ENCODE assay signal across 15 cellular contexts in genomic region chr2:46803911-46804670, GRCh38.
DNase-seq lines count a peak whose midpoint lies in the region; ATAC-seq, FAIRE-seq and TF ChIP-seq lines count a peak whose summit lies in the region.
"Had no signal": no experiment of that assay in that cellular context is flagged by ENCODE, and none has a peak within 500 bp of the region (broad histone marks: within the 10 kb centered on the region; RNA-seq: fewer than 3 reads in every experiment).

No MANE protein-coding gene starts in this region.

- H2BK120ac ChIP-seq in mesenchymal stem cell (ENCODE audit: low read depth, low read length) = no peak overlapping the region

- no peaks in the 10 kb centered on the region for H3K9me3 ChIP-seq in mesenchymal stem cell (ENCODE audit: control insufficient read depth, low read length)
- H3K9me3 ChIP-seq: BLaER1 treated with 17β-estradiol and CSF1 and Interleukin-3, amounts not matched to agents 10 nM and 100 nM had no signal

- peak overlapping the region; percentile 25 for H2AFZ ChIP-seq in ACC112 (ENCODE audit: low read length, unreplicated experiment)
- no peak overlapping the region for H2AFZ ChIP-seq in mesenchymal stem cell (ENCODE audit: low read depth, low read length)

- no peak for TF ChIP-seq CTCF in bronchial epithelial cell (IDR thresholded peaks at IDR 0.05; ENCODE audit: insufficient read depth, low read length, severe bottlenecking)

- no peak overlapping the region for H3K4ac ChIP-seq in mesenchymal stem cell (ENCODE audit: low read depth in 1 of 2, low read length in 2 of 2)

- H3K18ac ChIP-seq in mesenchymal stem cell (ENCODE audit: low read depth in 1 of 2, low read length in 2 of 2) = peak overlapping the region in 1 of 2 experiments; percentile 6

- no peak overlapping the region for H2BK12ac ChIP-seq in mesenchymal stem cell (ENCODE audit: low read length in 2 of 2)

- no peak overlapping the region for H3K4me2 ChIP-seq in mesenchymal stem cell (ENCODE audit: low read length, poor library complexity, severe bottlenecking)

- H3K14ac ChIP-seq in mesenchymal stem cell (ENCODE audit: low read length in 2 of 2) = peak overlapping the region in 1 of 2 experiments; percentile 4

- peaks cover 17% of the 10 kb centered on the region for H3K27me3 Mint-ChIP-seq in activated naive CD4-positive, alpha-beta T cell treated with anti-CD3 and anti-CD28 coated beads, Interleukin-2, amount 10 ng/mL, durations not matched to agents 7 days and 5 days

- H2BK5ac ChIP-seq in mesenchymal stem cell (ENCODE audit: low read depth, low read length, poor library complexity, severe bottlenecking) = no peak overlapping the region

- H3K36me3 Mint-ChIP-seq in activated naive CD4-positive, alpha-beta T cell treated with anti-CD3 and anti-CD28 coated beads, Interleukin-2, amount 10 ng/mL, durations not matched to agents 7 days and 5 days = no peaks in the 10 kb centered on the region

- H3K4me1 Mint-ChIP-seq in activated naive CD4-positive, alpha-beta T cell treated with anti-CD3 and anti-CD28 coated beads, Interleukin-2, amount 10 ng/mL, durations not matched to agents 7 days and 5 days = no peaks in the 10 kb centered on the region

- DNase-seq in HS-27A (ENCODE audit: low read depth) (peak; percentile 81), bronchial epithelial cell (ENCODE audit: low read depth) (peak; percentile 85), mesenchymal stem cell (peak; percentile 42), COR-L47 (lab: John Stamatoyannopoulos, UW) (no peak), NCI-H2227 treated with DMSO at 0.1 percent for 48 hours (lab: John Stamatoyannopoulos, UW) (no peak)
- DNase-seq in activated naive CD4-positive, alpha-beta T cell treated with anti-CD3 and anti-CD28 coated beads, Interleukin-2, amount 10 ng/mL, durations not matched to agents 7 days and 5 days = no peak
- DNase-seq: activated CD8-positive, alpha-beta memory T cell treated with anti-CD3 and anti-CD28 coated beads, Interleukin-2, amount 50 U/mL, for 4 hours; NCI-H187; spleen had no signal

- H3K9me3 Mint-ChIP-seq in activated naive CD4-positive, alpha-beta T cell treated with anti-CD3 and anti-CD28 coated beads, Interleukin-2, amount 10 ng/mL, durations not matched to agents 7 days and 5 days = no peaks in the 10 kb centered on the region

- H3K4me1 ChIP-seq in ACC112 (ENCODE audit: control insufficient read depth, insufficient read depth, low read length, unreplicated experiment) (peaks cover 77% of the 10 kb centered on the region), mesenchymal stem cell (ENCODE audit: control insufficient read depth, insufficient read depth, low read depth, low read length) (peaks cover 10% of the 10 kb centered on the region)

- peak overlapping the region; percentile 82 for H3K9ac ChIP-seq in mesenchymal stem cell (ENCODE audit: low read length)
- H3K9ac ChIP-seq: BLaER1 treated with 17β-estradiol and CSF1 and Interleukin-3, amounts not matched to agents 10 nM and 100 nM had no signal

- H2BK15ac ChIP-seq in mesenchymal stem cell (ENCODE audit: low read depth, poor library complexity, severe bottlenecking) = no peak overlapping the region

- H3K4me3 ChIP-seq in ACC112 (ENCODE audit: low read depth, low read length) = peak overlapping the region; percentile 36; the same call in 1 of the 2 replicates
- no peak overlapping the region for H3K4me3 ChIP-seq in bronchial epithelial cell (ENCODE audit: low read depth, low read length)
- no peak overlapping the region for H3K4me3 ChIP-seq in mesenchymal stem cell (ENCODE audit: insufficient read depth in 1 of 2, low read depth in 1 of 2, low read length in 2 of 2)
- H3K4me3 ChIP-seq: BLaER1 treated with 17β-estradiol and CSF1 and Interleukin-3, amounts not matched to agents 10 nM and 100 nM; coronary artery; spleen had no signal

- no peaks in the 10 kb centered on the region for H3K79me1 ChIP-seq in mesenchymal stem cell (replicated peaks; ENCODE audit: low read length, poor library complexity, severe bottlenecking)

- H3K36me3 ChIP-seq in ACC112 (ENCODE audit: insufficient read depth, low read length) = no peaks in the 10 kb centered on the region
- no peaks in the 10 kb centered on the region for H3K36me3 ChIP-seq in bronchial epithelial cell (ENCODE audit: control insufficient read depth, insufficient read depth, low read length)
- H3K36me3 ChIP-seq in mesenchymal stem cell (ENCODE audit: control insufficient read depth in 1 of 2, insufficient read depth in 2 of 2, low read depth in 1 of 2, low read length in 2 of 2) = peaks cover 0 to 29% of the 10 kb centered on the region in 2 experiments
- H3K36me3 ChIP-seq: BLaER1 treated with 17β-estradiol and CSF1 and Interleukin-3, amounts not matched to agents 10 nM and 100 nM; spleen had no signal

- peaks cover 7% of the 10 kb centered on the region for H3K79me2 ChIP-seq in ACC112 (ENCODE audit: control insufficient read depth, insufficient read depth, low read length, unreplicated experiment)

- no peak overlapping the region for H2AK5ac ChIP-seq in mesenchymal stem cell (ENCODE audit: low read length, severe bottlenecking)

- peak overlapping the region; percentile 36 for H4K91ac ChIP-seq in mesenchymal stem cell (ENCODE audit: low read length)

- WGBS in mesenchymal stem cell = 60% methylated on average over 14 of the region's 15 CpGs

- CTCF ChIA-PET in activated naive CD4-positive, alpha-beta T cell treated with anti-CD3 and anti-CD28 coated beads, Interleukin-2, amount 10 ng/mL, durations not matched to agents 7 days and 5 days (lab: Charles Lee) = no interaction called here

- H4K8ac ChIP-seq in mesenchymal stem cell (ENCODE audit: low read length) = no peak overlapping the region

- no peak for FAIRE-seq in bronchial epithelial cell (lab: Jason Lieb, UNC)
- FAIRE-seq: islet of Langerhans had no signal

- no peak overlapping the region for H3K27ac Mint-ChIP-seq in activated naive CD4-positive, alpha-beta T cell treated with anti-CD3 and anti-CD28 coated beads, Interleukin-2, amount 10 ng/mL, durations not matched to agents 7 days and 5 days
- H3K27ac Mint-ChIP-seq: stimulated activated naive CD8-positive, alpha-beta T cell treated with anti-CD3 and anti-CD28 coated beads, Interleukin-15, Interleukin-2, amounts not matched to agents 100 ng/mL and 50 ng/mL, for 24 hours had no signal

- H3K23ac ChIP-seq in mesenchymal stem cell (ENCODE audit: low read length in 2 of 2) = peak overlapping the region in 1 of 2 experiments; percentile 3

- no peak for ATAC-seq in GM19023 (IDR thresholded peaks at IDR 0.05; ENCODE audit: unreplicated experiment)

- peak overlapping the region; percentile 99 for H3K27ac ChIP-seq in ACC112 (ENCODE audit: low read depth, low read length)
- no peak overlapping the region for H3K27ac ChIP-seq in mesenchymal stem cell (ENCODE audit: low read length, poor library complexity, severe bottlenecking)
- H3K27ac ChIP-seq: BLaER1 treated with 17β-estradiol and CSF1 and Interleukin-3, amounts not matched to agents 10 nM and 100 nM; spleen had no signal

- H3K27me3 ChIP-seq in ACC112 (ENCODE audit: insufficient read depth, low read length) = no peaks in the 10 kb centered on the region
- H3K27me3 ChIP-seq in bronchial epithelial cell (ENCODE audit: control insufficient read depth, insufficient read depth, low read length) = no peaks in the 10 kb centered on the region
- no peaks in the 10 kb centered on the region for H3K27me3 ChIP-seq in mesenchymal stem cell (ENCODE audit: control insufficient read depth in 1 of 2, insufficient read depth in 1 of 2, low read length in 2 of 2)
- H3K27me3 ChIP-seq: BLaER1 treated with 17β-estradiol and CSF1 and Interleukin-3, amounts not matched to agents 10 nM and 100 nM; spleen had no signal

- H3K4me3 Mint-ChIP-seq in activated naive CD4-positive, alpha-beta T cell treated with anti-CD3 and anti-CD28 coated beads, Interleukin-2, amount 10 ng/mL, durations not matched to agents 7 days and 5 days = no peak overlapping the region
- H3K4me3 Mint-ChIP-seq: stimulated activated naive CD8-positive, alpha-beta T cell treated with anti-CD3 and anti-CD28 coated beads, Interleukin-15, Interleukin-2, amounts not matched to agents 100 ng/mL and 50 ng/mL, for 24 hours had no signal

Comparison
In these comparisons a context has a peak if more than half of its experiments do, and no peak if none do; other contexts are left out.
1. DNase-seq: peak in HS-27A (single experiment), bronchial epithelial cell (single experiment) and mesenchymal stem cell (single experiment); none in activated naive CD4-positive, alpha-beta T cell treated with anti-CD3 and anti-CD28 coated beads, Interleukin-2, amount 10 ng/mL, durations not matched to agents 7 days and 5 days (single experiment), COR-L47 (single experiment) and NCI-H2227 treated with DMSO at 0.1 percent for 48 hours (single experiment).